Comparison of ENCODE assay signal across 20 cellular contexts in genomic region chr5:43840424-43841232, GRCh38.
DNase-seq lines count a peak whose midpoint lies in the region; ATAC-seq, FAIRE-seq and TF ChIP-seq lines count a peak whose summit lies in the region.
"Had no signal": no experiment of that assay in that cellular context is flagged by ENCODE, and none has a peak within 500 bp of the region (broad histone marks: within the 10 kb centered on the region; RNA-seq: fewer than 3 reads in every experiment).

No MANE protein-coding gene starts in this region.

- POLR2A ChIA-PET in activated CD8-positive, alpha-beta T cell treated with anti-CD3 and anti-CD28 coated beads, Interleukin-2, amount 10 ng/mL, durations not matched to agents 7 days and 5 days (lab: Charles Lee), result no interaction called here

- DNase-seq in Right ventricle myocardium inferior (ENCODE audit: missing footprints) (no peak), cardiac septum (ENCODE audit: low spot score) (no peak), LoVo (ENCODE audit: low spot score) (peak; percentile 11), kidney (peak; percentile 45), erythroblast (lab: John Stamatoyannopoulos, UW) (no peak)
- no peak for DNase-seq in activated CD8-positive, alpha-beta T cell treated with anti-CD3 and anti-CD28 coated beads, Interleukin-2, amount 10 ng/mL, durations not matched to agents 7 days and 5 days
- DNase-seq: 8988T, DMS 273 treated with DMSO at 0.1 percent for 48 hours, EL, HCEC 1CT, MM.1S, NCI-H1092 treated with DMSO at 0.1 percent for 48 hours, NCI-H1694, PC-9 had no signal

- no peaks in the 10 kb centered on the region for H3K27me3 Mint-ChIP-seq in activated CD8-positive, alpha-beta T cell treated with anti-CD3 and anti-CD28 coated beads, Interleukin-2, amount 10 ng/mL, durations not matched to agents 7 days and 5 days (ENCODE audit: low read depth)

- no peaks in the 10 kb centered on the region for H3K36me3 Mint-ChIP-seq in activated CD8-positive, alpha-beta T cell treated with anti-CD3 and anti-CD28 coated beads, Interleukin-2, amount 10 ng/mL, durations not matched to agents 7 days and 5 days (ENCODE audit: low read depth)
- H3K36me3 Mint-ChIP-seq: CD14-positive monocyte had no signal

- ATAC-seq in Right ventricle myocardium inferior (peak; percentile 78), HG03139 (IDR thresholded peaks at IDR 0.05; ENCODE audit: unreplicated experiment) (no peak), GM18498 (IDR thresholded peaks at IDR 0.05; ENCODE audit: unreplicated experiment) (no peak)
- no peak for ATAC-seq in activated CD8-positive, alpha-beta T cell treated with anti-CD3 and anti-CD28 coated beads, Interleukin-2, amount 10 ng/mL, durations not matched to agents 7 days and 5 days
- ATAC-seq: HepG2 had no signal

- TF ChIP-seq POLR2A in erythroblast (IDR thresholded peaks at IDR 0.05; ENCODE audit: low read length), result no peak

- peak; percentile 32 for FAIRE-seq in kidney (lab: Jason Lieb, UNC)
- FAIRE-seq: HepG2 had no signal

- H3K4me1 ChIP-seq in kidney (ENCODE audit: control insufficient read depth in 1 of 2, insufficient read depth in 1 of 2, low read depth in 1 of 2, low read length in 2 of 2), result no peaks in the 10 kb centered on the region

- no peak overlapping the region for H3K27ac ChIP-seq in kidney (ENCODE audit: low read depth in 2 of 2, low read length in 2 of 2)
- H3K27ac ChIP-seq: KMS-11, PC-9, SK-N-MC had no signal

- TF ChIP-seq CTCF in kidney (IDR thresholded peaks at IDR 0.05; ENCODE audit: borderline replicate concordance, extremely low read depth, insufficient read depth), result no peak

- H3K9me3 Mint-ChIP-seq in activated CD8-positive, alpha-beta T cell treated with anti-CD3 and anti-CD28 coated beads, Interleukin-2, amount 10 ng/mL, durations not matched to agents 7 days and 5 days (ENCODE audit: insufficient read depth), result no peaks in the 10 kb centered on the region

- H3K4me3 ChIP-seq in kidney (ENCODE audit: low read length in 2 of 2), result no peak overlapping the region
- H3K4me3 ChIP-seq: PC-9, SK-N-MC had no signal

- intact Hi-C loops in Right ventricle myocardium inferior (cut with DNase I), result no loop called here
- intact Hi-C loops in cardiac septum (cut with DNase I), result no loop called here
- intact Hi-C loops in kidney (cut with DNase I), result no loop called here

- CTCF ChIA-PET in activated CD8-positive, alpha-beta T cell treated with anti-CD3 and anti-CD28 coated beads, Interleukin-2, amount 10 ng/mL, durations not matched to agents 7 days and 5 days (lab: Charles Lee), result no interaction called here

- no peak overlapping the region for H3K4me3 Mint-ChIP-seq in activated CD8-positive, alpha-beta T cell treated with anti-CD3 and anti-CD28 coated beads, Interleukin-2, amount 10 ng/mL, durations not matched to agents 7 days and 5 days
- H3K4me3 Mint-ChIP-seq: CD14-positive monocyte had no signal

- no peaks in the 10 kb centered on the region for H3K9me3 ChIP-seq in kidney (ENCODE audit: control insufficient read depth in 1 of 2, low read length in 2 of 2)

- H3K36me3 ChIP-seq in kidney (ENCODE audit: control insufficient read depth in 1 of 2, insufficient read depth in 2 of 2, low read length in 2 of 2), result no peaks in the 10 kb centered on the region

- H3K27ac Mint-ChIP-seq in activated CD8-positive, alpha-beta T cell treated with anti-CD3 and anti-CD28 coated beads, Interleukin-2, amount 10 ng/mL, durations not matched to agents 7 days and 5 days, result no peak overlapping the region
- H3K27ac Mint-ChIP-seq: CD14-positive monocyte had no signal

- H3K9ac ChIP-seq in kidney (ENCODE audit: low read length in 2 of 2), result no peak overlapping the region
- H3K9ac ChIP-seq: KMS-11 had no signal

- no peaks in the 10 kb centered on the region for H3K4me1 Mint-ChIP-seq in activated CD8-positive, alpha-beta T cell treated with anti-CD3 and anti-CD28 coated beads, Interleukin-2, amount 10 ng/mL, durations not matched to agents 7 days and 5 days (ENCODE audit: low read depth)
- H3K4me1 Mint-ChIP-seq: CD14-positive monocyte had no signal

Comparison
In these comparisons a context has a peak if more than half of its experiments do, and no peak if none do; other contexts are left out.
1. DNase-seq: peak in LoVo (single experiment) and kidney (single experiment); none in Right ventricle myocardium inferior (single experiment), cardiac septum (single experiment), activated CD8-positive, alpha-beta T cell treated with anti-CD3 and anti-CD28 coated beads, Interleukin-2, amount 10 ng/mL, durations not matched to agents 7 days and 5 days (single experiment) and erythroblast (0 of 2).